1 cellular context compared by ENCODE assay signal in the genomic region with DNA sequence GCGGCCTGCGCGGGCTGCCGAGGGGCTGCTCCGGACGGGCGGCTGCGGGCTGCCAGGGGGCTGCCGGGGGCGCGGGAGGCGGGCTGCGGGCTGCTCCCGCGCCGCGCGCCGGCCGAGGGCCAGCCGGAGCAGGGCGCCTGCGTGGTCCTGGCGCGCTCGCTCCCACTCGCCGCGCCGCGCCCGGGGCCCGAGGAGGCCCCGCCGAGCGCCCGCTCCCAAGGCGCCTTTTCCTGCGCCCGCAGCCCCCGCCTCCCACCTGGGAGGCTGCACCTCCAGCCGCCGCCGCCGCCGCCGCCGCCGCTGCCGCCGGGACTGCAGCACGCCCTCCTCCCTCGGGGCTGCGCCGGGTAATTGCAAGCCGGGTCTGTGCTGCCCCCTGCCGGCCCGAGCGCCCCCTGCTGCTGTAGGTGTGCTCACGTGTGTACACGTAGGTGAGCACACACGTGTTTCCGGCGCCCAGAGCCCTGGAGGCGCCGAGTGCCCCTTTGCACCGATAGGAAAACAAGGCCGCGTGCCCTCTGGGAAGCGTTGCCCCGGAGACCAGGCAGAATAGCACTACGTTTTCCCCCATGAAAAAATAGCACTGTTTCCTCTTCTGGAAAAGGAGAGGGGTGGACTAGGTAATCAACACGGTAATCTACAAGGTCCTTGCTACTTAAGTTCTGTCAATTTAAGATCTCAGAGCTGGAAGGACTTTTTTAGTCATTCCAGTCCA.
TF ChIP-seq lines count a peak whose summit lies in the region.

Gene EPB41L4B (minus strand): TSS at position 326 of the 715 bp plus-strand sequence. CDS start 613 bp downstream, outside the sequence.

TF ChIP-seq in HepG2, 621 proteins besides CTCF, POLR2A, EP300 and RAD21 (continued from another document and continues in another):
- TF ChIP-seq, protein P1, sequence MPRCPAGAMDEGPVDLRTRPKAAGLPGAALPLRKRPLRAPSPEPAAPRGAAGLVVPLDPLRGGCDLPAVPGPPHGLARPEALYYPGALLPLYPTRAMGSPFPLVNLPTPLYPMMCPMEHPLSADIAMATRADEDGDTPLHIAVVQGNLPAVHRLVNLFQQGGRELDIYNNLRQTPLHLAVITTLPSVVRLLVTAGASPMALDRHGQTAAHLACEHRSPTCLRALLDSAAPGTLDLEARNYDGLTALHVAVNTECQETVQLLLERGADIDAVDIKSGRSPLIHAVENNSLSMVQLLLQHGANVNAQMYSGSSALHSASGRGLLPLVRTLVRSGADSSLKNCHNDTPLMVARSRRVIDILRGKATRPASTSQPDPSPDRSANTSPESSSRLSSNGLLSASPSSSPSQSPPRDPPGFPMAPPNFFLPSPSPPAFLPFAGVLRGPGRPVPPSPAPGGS (CRISPR knock-in tag; IDR thresholded peaks at IDR 0.05) = 0 out of 2 replicates have a peak, but pooled peaks have one; percentile 53
- peak; percentile 58; the same call in 1 of the 2 replicates for TF ChIP-seq HES4 (CRISPR knock-in tag; IDR thresholded peaks at IDR 0.05; ENCODE audit: borderline replicate concordance)
- TF ChIP-seq, protein P2, sequence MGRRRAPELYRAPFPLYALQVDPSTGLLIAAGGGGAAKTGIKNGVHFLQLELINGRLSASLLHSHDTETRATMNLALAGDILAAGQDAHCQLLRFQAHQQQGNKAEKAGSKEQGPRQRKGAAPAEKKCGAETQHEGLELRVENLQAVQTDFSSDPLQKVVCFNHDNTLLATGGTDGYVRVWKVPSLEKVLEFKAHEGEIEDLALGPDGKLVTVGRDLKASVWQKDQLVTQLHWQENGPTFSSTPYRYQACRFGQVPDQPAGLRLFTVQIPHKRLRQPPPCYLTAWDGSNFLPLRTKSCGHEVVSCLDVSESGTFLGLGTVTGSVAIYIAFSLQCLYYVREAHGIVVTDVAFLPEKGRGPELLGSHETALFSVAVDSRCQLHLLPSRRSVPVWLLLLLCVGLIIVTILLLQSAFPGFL (CRISPR knock-in tag; IDR thresholded peaks at IDR 0.05) = no peak
- TF ChIP-seq ZNF773 (CRISPR knock-in tag; IDR thresholded peaks at IDR 0.05; ENCODE audit: borderline replicate concordance) = peak; percentile 85; the same call in 1 of the 2 replicates
- 0 out of 2 replicates have a peak, but pooled peaks have one; percentile 23 for TF ChIP-seq GZF1 (CRISPR knock-in tag; IDR thresholded peaks at IDR 0.05)
- 0 out of 2 replicates have a peak, but pooled peaks have one; percentile 89 for TF ChIP-seq ZNF558 (CRISPR knock-in tag; IDR thresholded peaks at IDR 0.05; ENCODE audit: borderline replicate concordance)
- TF ChIP-seq TP53 (CRISPR knock-in tag; conservative IDR thresholded peaks at IDR 0.05) = 0 out of 2 replicates have a peak, but pooled peaks have one; percentile 51
- TF ChIP-seq, protein P3, sequence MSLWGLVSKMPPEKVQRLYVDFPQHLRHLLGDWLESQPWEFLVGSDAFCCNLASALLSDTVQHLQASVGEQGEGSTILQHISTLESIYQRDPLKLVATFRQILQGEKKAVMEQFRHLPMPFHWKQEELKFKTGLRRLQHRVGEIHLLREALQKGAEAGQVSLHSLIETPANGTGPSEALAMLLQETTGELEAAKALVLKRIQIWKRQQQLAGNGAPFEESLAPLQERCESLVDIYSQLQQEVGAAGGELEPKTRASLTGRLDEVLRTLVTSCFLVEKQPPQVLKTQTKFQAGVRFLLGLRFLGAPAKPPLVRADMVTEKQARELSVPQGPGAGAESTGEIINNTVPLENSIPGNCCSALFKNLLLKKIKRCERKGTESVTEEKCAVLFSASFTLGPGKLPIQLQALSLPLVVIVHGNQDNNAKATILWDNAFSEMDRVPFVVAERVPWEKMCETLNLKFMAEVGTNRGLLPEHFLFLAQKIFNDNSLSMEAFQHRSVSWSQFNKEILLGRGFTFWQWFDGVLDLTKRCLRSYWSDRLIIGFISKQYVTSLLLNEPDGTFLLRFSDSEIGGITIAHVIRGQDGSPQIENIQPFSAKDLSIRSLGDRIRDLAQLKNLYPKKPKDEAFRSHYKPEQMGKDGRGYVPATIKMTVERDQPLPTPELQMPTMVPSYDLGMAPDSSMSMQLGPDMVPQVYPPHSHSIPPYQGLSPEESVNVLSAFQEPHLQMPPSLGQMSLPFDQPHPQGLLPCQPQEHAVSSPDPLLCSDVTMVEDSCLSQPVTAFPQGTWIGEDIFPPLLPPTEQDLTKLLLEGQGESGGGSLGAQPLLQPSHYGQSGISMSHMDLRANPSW (CRISPR knock-in tag; IDR thresholded peaks at IDR 0.05; ENCODE audit: borderline replicate concordance) = no peak
- TF ChIP-seq ARNTL (CRISPR knock-in tag; IDR thresholded peaks at IDR 0.05) = peak; percentile 98
- 0 out of 2 replicates have a peak, but pooled peaks have one; percentile 55 for TF ChIP-seq AKAP8 (CRISPR knock-in tag; IDR thresholded peaks at IDR 0.05)
- peak; percentile 79 for TF ChIP-seq ZBTB38 (CRISPR knock-in tag; IDR thresholded peaks at IDR 0.05)
- TF ChIP-seq ZNF234 (CRISPR knock-in tag; conservative IDR thresholded peaks at IDR 0.05) = no peak
- peak; percentile 34; the same call in 1 of the 2 replicates for TF ChIP-seq NR1H2 (CRISPR knock-in tag; IDR thresholded peaks at IDR 0.05; ENCODE audit: borderline replicate concordance, low read depth)
- no peak for TF ChIP-seq POLR2AphosphoS2 (IDR thresholded peaks at IDR 0.05; ENCODE audit: low read depth, low read length)
- no peak for TF ChIP-seq ZNF644 (CRISPR knock-in tag; IDR thresholded peaks at IDR 0.05; ENCODE audit: low read depth)
- no peak for TF ChIP-seq ZNF207 (IDR thresholded peaks at IDR 0.05; ENCODE audit: borderline replicate concordance)
- peak; percentile 13; the same call in 1 of the 2 replicates for TF ChIP-seq HNF4G (IDR thresholded peaks at IDR 0.05; ENCODE audit: borderline replicate concordance, low read depth, low read length)
- TF ChIP-seq HNF4G (CRISPR knock-in tag; IDR thresholded peaks at IDR 0.05; ENCODE audit: borderline replicate concordance, low read depth) = peak; percentile 64; the same call in 1 of the 2 replicates
- peak; percentile 99 for TF ChIP-seq MXI1 (IDR thresholded peaks at IDR 0.05; ENCODE audit: borderline replicate concordance, low read depth, low read length)
- TF ChIP-seq RCOR2 (CRISPR knock-in tag; IDR thresholded peaks at IDR 0.05) = peak; percentile 57; the same call in 1 of the 2 replicates
- TF ChIP-seq, protein P4, sequence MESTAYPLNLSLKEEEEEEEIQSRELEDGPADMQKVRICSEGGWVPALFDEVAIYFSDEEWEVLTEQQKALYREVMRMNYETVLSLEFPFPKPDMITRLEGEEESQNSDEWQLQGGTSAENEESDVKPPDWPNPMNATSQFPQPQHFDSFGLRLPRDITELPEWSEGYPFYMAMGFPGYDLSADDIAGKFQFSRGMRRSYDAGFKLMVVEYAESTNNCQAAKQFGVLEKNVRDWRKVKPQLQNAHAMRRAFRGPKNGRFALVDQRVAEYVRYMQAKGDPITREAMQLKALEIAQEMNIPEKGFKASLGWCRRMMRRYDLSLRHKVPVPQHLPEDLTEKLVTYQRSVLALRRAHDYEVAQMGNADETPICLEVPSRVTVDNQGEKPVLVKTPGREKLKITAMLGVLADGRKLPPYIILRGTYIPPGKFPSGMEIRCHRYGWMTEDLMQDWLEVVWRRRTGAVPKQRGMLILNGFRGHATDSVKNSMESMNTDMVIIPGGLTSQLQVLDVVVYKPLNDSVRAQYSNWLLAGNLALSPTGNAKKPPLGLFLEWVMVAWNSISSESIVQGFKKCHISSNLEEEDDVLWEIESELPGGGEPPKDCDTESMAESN (CRISPR knock-in tag; conservative IDR thresholded peaks at IDR 0.05) = peak; percentile 95
- 0 out of 2 replicates have a peak, but pooled peaks have one; percentile 22 for TF ChIP-seq ZNF468 (CRISPR knock-in tag; IDR thresholded peaks at IDR 0.05)
- no peak; the same call in 1 of the 2 replicates for TF ChIP-seq ZNF367 (CRISPR knock-in tag; IDR thresholded peaks at IDR 0.05; ENCODE audit: borderline replicate concordance)
- peak; percentile 21; the same call in 1 of the 2 replicates for TF ChIP-seq DR1 (CRISPR knock-in tag; IDR thresholded peaks at IDR 0.05)
- TF ChIP-seq ZNF746 (CRISPR knock-in tag; IDR thresholded peaks at IDR 0.05) = peak; percentile 48; the same call in 1 of the 2 replicates
- peak; percentile 68; the same call in 1 of the 2 replicates for TF ChIP-seq ZMYM3 (CRISPR knock-in tag; IDR thresholded peaks at IDR 0.05)
- TF ChIP-seq ZBTB4 (CRISPR knock-in tag; IDR thresholded peaks at IDR 0.05; ENCODE audit: borderline replicate concordance) = 0 out of 2 replicates have a peak, but pooled peaks have one; percentile 31
- TF ChIP-seq, protein P5, sequence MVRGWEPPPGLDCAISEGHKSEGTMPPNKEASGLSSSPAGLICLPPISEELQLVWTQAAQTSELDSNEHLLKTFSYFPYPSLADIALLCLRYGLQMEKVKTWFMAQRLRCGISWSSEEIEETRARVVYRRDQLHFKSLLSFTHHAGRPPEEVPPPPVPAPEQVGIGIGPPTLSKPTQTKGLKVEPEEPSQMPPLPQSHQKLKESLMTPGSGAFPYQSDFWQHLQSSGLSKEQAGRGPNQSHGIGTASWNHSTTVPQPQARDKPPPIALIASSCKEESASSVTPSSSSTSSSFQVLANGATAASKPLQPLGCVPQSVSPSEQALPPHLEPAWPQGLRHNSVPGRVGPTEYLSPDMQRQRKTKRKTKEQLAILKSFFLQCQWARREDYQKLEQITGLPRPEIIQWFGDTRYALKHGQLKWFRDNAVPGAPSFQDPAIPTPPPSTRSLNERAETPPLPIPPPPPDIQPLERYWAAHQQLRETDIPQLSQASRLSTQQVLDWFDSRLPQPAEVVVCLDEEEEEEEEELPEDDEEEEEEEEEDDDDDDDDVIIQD (CRISPR knock-in tag; IDR thresholded peaks at IDR 0.05; ENCODE audit: low read depth) = peak; percentile 66
- TF ChIP-seq HMG20A (CRISPR knock-in tag; IDR thresholded peaks at IDR 0.05; ENCODE audit: borderline replicate concordance) = peak; percentile 62; the same call in 1 of the 2 replicates
- TF ChIP-seq ZFP1 (CRISPR knock-in tag; IDR thresholded peaks at IDR 0.05) = peak; percentile 42
- TF ChIP-seq, protein P6, sequence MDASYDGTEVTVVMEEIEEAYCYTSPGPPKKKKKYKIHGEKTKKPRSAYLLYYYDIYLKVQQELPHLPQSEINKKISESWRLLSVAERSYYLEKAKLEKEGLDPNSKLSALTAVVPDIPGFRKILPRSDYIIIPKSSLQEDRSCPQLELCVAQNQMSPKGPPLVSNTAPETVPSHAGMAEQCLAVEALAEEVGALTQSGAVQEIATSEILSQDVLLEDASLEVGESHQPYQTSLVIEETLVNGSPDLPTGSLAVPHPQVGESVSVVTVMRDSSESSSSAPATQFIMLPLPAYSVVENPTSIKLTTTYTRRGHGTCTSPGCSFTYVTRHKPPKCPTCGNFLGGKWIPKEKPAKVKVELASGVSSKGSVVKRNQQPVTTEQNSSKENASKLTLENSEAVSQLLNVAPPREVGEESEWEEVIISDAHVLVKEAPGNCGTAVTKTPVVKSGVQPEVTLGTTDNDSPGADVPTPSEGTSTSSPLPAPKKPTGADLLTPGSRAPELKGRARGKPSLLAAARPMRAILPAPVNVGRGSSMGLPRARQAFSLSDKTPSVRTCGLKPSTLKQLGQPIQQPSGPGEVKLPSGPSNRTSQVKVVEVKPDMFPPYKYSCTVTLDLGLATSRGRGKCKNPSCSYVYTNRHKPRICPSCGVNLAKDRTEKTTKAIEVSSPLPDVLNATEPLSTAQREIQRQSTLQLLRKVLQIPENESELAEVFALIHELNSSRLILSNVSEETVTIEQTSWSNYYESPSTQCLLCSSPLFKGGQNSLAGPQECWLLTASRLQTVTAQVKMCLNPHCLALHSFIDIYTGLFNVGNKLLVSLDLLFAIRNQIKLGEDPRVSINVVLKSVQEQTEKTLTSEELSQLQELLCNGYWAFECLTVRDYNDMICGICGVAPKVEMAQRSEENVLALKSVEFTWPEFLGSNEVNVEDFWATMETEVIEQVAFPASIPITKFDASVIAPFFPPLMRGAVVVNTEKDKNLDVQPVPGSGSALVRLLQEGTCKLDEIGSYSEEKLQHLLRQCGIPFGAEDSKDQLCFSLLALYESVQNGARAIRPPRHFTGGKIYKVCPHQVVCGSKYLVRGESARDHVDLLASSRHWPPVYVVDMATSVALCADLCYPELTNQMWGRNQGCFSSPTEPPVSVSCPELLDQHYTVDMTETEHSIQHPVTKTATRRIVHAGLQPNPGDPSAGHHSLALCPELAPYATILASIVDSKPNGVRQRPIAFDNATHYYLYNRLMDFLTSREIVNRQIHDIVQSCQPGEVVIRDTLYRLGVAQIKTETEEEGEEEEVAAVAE (CRISPR knock-in tag; IDR thresholded peaks at IDR 0.05; ENCODE audit: borderline replicate concordance) = peak; percentile 82
- TF ChIP-seq ZNF724P (CRISPR knock-in tag; IDR thresholded peaks at IDR 0.05; ENCODE audit: borderline replicate concordance) = no peak
- peak; percentile 67 for TF ChIP-seq PITX1 (CRISPR knock-in tag; IDR thresholded peaks at IDR 0.05)
- TF ChIP-seq EZH2 (conservative IDR thresholded peaks at IDR 0.05; ENCODE audit: low read depth, low read length) = no peak
- TF ChIP-seq HDAC1 (CRISPR knock-in tag; IDR thresholded peaks at IDR 0.05) = peak; percentile 96
- TF ChIP-seq KLF16 (CRISPR knock-in tag; IDR thresholded peaks at IDR 0.05) = peak in 1 of 2 experiments; percentile 96; a peak in 2 of 4 replicates
- TF ChIP-seq, protein P7, sequence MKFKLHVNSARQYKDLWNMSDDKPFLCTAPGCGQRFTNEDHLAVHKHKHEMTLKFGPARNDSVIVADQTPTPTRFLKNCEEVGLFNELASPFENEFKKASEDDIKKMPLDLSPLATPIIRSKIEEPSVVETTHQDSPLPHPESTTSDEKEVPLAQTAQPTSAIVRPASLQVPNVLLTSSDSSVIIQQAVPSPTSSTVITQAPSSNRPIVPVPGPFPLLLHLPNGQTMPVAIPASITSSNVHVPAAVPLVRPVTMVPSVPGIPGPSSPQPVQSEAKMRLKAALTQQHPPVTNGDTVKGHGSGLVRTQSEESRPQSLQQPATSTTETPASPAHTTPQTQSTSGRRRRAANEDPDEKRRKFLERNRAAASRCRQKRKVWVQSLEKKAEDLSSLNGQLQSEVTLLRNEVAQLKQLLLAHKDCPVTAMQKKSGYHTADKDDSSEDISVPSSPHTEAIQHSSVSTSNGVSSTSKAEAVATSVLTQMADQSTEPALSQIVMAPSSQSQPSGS (CRISPR knock-in tag; IDR thresholded peaks at IDR 0.05) = peak; percentile 81
